12 cellular contexts compared by ENCODE assay signal in genomic region chr14:105465209-105466031, GRCh38. TPM values are rescaled to one million over a fixed set of nuclear protein-coding genes. Genes with fewer than 3 reads are reported as not detected.
A peak's percentile ranks its signal among the peaks of the same experiment; 100 is the strongest.
DNase-seq lines count a peak whose midpoint lies in the region; ATAC-seq and TF ChIP-seq lines count a peak whose summit lies in the region.
"Had no signal": no experiment of that assay in that cellular context is flagged by ENCODE, and none has a peak within 500 bp of the region (broad histone marks: within the 10 kb centered on the region; RNA-seq: fewer than 3 reads in every experiment).

No MANE protein-coding gene starts in this region.

- no peak overlapping the region for H3K4me3 ChIP-seq in HEK293 (ENCODE audit: low read depth, low read length)
- H3K4me3 ChIP-seq in endodermal cell (ENCODE audit: low read length), result no peak overlapping the region
- H3K4me3 ChIP-seq in osteoblast (ENCODE audit: insufficient read depth, low read length), result no peak overlapping the region
- H3K4me3 ChIP-seq: thoracic aorta had no signal

- no peak overlapping the region for H3K27ac Mint-ChIP-seq in endodermal cell
- H3K27ac Mint-ChIP-seq: immature natural killer cell; naive B cell; T-helper 2 cell treated with Interferon-gamma antibody and Interleukin-4, amounts not matched to agents 5 μg/mL and 100 μg/mL, for 36 hours had no signal

- H3K27me3 Mint-ChIP-seq in endodermal cell (ENCODE audit: insufficient read depth), result no peaks in the 10 kb centered on the region
- H3K27me3 Mint-ChIP-seq: naive B cell had no signal

- CTCF ChIA-PET in HEK293 (lab: Yijun Ruan, JAX), result no interaction called here

- H3K4me2 ChIP-seq in osteoblast (ENCODE audit: insufficient read depth, low read length), result no peak overlapping the region

- H3K27me3 ChIP-seq in endodermal cell (ENCODE audit: control insufficient read depth, insufficient read depth, low read length, poor library complexity, severe bottlenecking) (no peaks in the 10 kb centered on the region), osteoblast (ENCODE audit: insufficient read depth, low read length) (no peaks in the 10 kb centered on the region)

- no peak overlapping the region for H2AFZ ChIP-seq in osteoblast (ENCODE audit: low read length)

- H3K27ac ChIP-seq in HEK293 (ENCODE audit: extremely low read depth, low read depth, low read length), result no peak overlapping the region
- H3K27ac ChIP-seq in endodermal cell (ENCODE audit: low read depth, low read length), result no peak overlapping the region
- H3K27ac ChIP-seq in osteoblast (ENCODE audit: low read depth, low read length), result no peak overlapping the region
- H3K27ac ChIP-seq: thoracic aorta had no signal

- POLR2A ChIA-PET in HEK293 (lab: Yijun Ruan, JAX), result no interaction called here

- ATAC-seq in omental fat pad (ENCODE audit: low FRiP score) (no peak), GM21723 (IDR thresholded peaks at IDR 0.05; ENCODE audit: unreplicated experiment) (no peak)

- H3K9ac ChIP-seq in endodermal cell (ENCODE audit: extremely low read depth, low read length, poor library complexity, severe bottlenecking), result no peak overlapping the region

- H3K9me3 ChIP-seq in HEK293 (ENCODE audit: control insufficient read depth, insufficient read depth, low read depth, low read length) (no peaks in the 10 kb centered on the region), endodermal cell (ENCODE audit: control insufficient read depth, low read length) (no peaks in the 10 kb centered on the region), osteoblast (ENCODE audit: low read depth, low read length) (no peaks in the 10 kb centered on the region)
- H3K9me3 ChIP-seq: thoracic aorta had no signal

- no peaks in the 10 kb centered on the region for H3K9me3 Mint-ChIP-seq in endodermal cell
- H3K9me3 Mint-ChIP-seq: immature natural killer cell; naive B cell; T-helper 2 cell treated with Interferon-gamma antibody and Interleukin-4, amounts not matched to agents 5 μg/mL and 100 μg/mL, for 36 hours had no signal

- WGBS in endodermal cell (ENCODE audit: insufficient coverage in 1 of 2, insufficient read length in 1 of 2), 2 experiments, result 84 to 90% methylated on average over 15 to 20 of the region's 20 CpGs

- TF ChIP-seq CTCF in HEK293 (tag by site-specific recombination; IDR thresholded peaks at IDR 0.05), result no peak
- TF ChIP-seq CTCF in endodermal cell (conservative IDR thresholded peaks at IDR 0.05), result no peak
- no peak for TF ChIP-seq CTCF in osteoblast (IDR thresholded peaks at IDR 0.05; ENCODE audit: extremely low read depth, low read depth, low read length)
- TF ChIP-seq CTCF in omental fat pad (IDR thresholded peaks at IDR 0.05), result no peak

- H4K20me1 ChIP-seq in osteoblast (ENCODE audit: insufficient read depth, low read length), result peaks cover 5% of the 10 kb centered on the region

- H3K36me3 Mint-ChIP-seq in endodermal cell (ENCODE audit: low read depth), result peaks cover 33% of the 10 kb centered on the region

- H3K4me1 Mint-ChIP-seq in endodermal cell, result no peaks in the 10 kb centered on the region
- H3K4me1 Mint-ChIP-seq: immature natural killer cell, naive B cell had no signal

- DNase-seq in NCI-H345 treated with DMSO at 0.1 percent for 48 hours (lab: John Stamatoyannopoulos, UW; ENCODE audit: unreplicated experiment) (peak; percentile 61), endodermal cell (peak; percentile 85), osteoblast (ENCODE audit: insufficient read length, low spot score, missing footprints) (peak; percentile 95), NCI-H510A (lab: John Stamatoyannopoulos, UW) (no peak), SHP77 treated with DMSO at 0.1 percent for 48 hours (lab: John Stamatoyannopoulos, UW) (no peak), omental fat pad (ENCODE audit: low spot score) (no peak)
- DNase-seq: immature natural killer cell, naive B cell had no signal

- no peaks in the 10 kb centered on the region for H3K4me1 ChIP-seq in HEK293 (ENCODE audit: control insufficient read depth, insufficient read depth, low read length)
- no peaks in the 10 kb centered on the region for H3K4me1 ChIP-seq in endodermal cell (ENCODE audit: control insufficient read depth, insufficient read depth, low read length)
- H3K4me1 ChIP-seq in osteoblast (ENCODE audit: insufficient read depth, low read length), result no peaks in the 10 kb centered on the region

- H3K36me3 ChIP-seq in HEK293 (ENCODE audit: control insufficient read depth in 2 of 2, insufficient read depth in 1 of 2, low read length in 2 of 2) (peaks cover 0 to 88% of the 10 kb centered on the region in 2 experiments; a peak in 2 of 3 replicates), endodermal cell (ENCODE audit: control insufficient read depth, insufficient read depth, low read length) (peaks cover 25% of the 10 kb centered on the region), osteoblast (ENCODE audit: insufficient read depth, low read length) (peaks cover 32% of the 10 kb centered on the region)

- no peak overlapping the region for H3K4me3 Mint-ChIP-seq in endodermal cell
- H3K4me3 Mint-ChIP-seq: immature natural killer cell; naive B cell; T-helper 2 cell treated with Interferon-gamma antibody and Interleukin-4, amounts not matched to agents 5 μg/mL and 100 μg/mL, for 36 hours had no signal

- H3K79me2 ChIP-seq in osteoblast (ENCODE audit: insufficient read depth, low read length), result no peaks in the 10 kb centered on the region

TF ChIP-seq in HEK293, 187 proteins besides CTCF, POLR2A, EP300 and RAD21 (continues in another document):
- TF ChIP-seq SETDB1 (IDR thresholded peaks at IDR 0.05; ENCODE audit: insufficient read length, low read length) (no peak), KLF1 (tag by site-specific recombination; IDR thresholded peaks at IDR 0.05) (peak; percentile 75), PATZ1 (tag by site-specific recombination; IDR thresholded peaks at IDR 0.05) (peak; percentile 75), GLIS1 (tag by site-specific recombination; IDR thresholded peaks at IDR 0.05) (peak; percentile 86), ZNF585B (tag by site-specific recombination; IDR thresholded peaks at IDR 0.05) (no peak), ZNF133 (tag by site-specific recombination; IDR thresholded peaks at IDR 0.05) (no peak), KLF10 (tag by site-specific recombination; IDR thresholded peaks at IDR 0.05) (peak; percentile 73), KLF17 (tag by site-specific recombination; IDR thresholded peaks at IDR 0.05) (0 out of 2 replicates have a peak, but pooled peaks have one; percentile 22), ZEB2 (tag by site-specific recombination; IDR thresholded peaks at IDR 0.05) (no peak), ZIC2 (tag by site-specific recombination; IDR thresholded peaks at IDR 0.05) (peak; percentile 99), PBX3 (CRISPR knock-in tag; IDR thresholded peaks at IDR 0.05) (no peak)

RNA-seq across cellular contexts. Expression of gene CRIP2, which starts 9.2 kb away (rescaled TPM):
- total RNA-seq in endodermal cell (1 to 10 TPM; 3.9 to 5.3 TPM), osteoblast (31.5 and 43.8 TPM in 2 replicates), omental fat pad (100 to 1,000 TPM in 2 of 4 donors, 10 to 100 TPM in 2; 63.4 to 177 (median 122) TPM)
- 96.3 TPM for polyA plus RNA-seq in endodermal cell (2013, experiment 1 of 2)
- polyA plus RNA-seq in endodermal cell (2013, experiment 2 of 2), result 93.1 TPM

RNA-seq across cellular contexts. Expression of gene CRIP1, which starts 21.3 kb away (rescaled TPM):
- 10 to 100 TPM in 1 of 2 donors, 1 to 10 TPM in 1; 7.0 to 47.1 TPM for total RNA-seq in endodermal cell
- 29.7 TPM for polyA plus RNA-seq in endodermal cell (2013, experiment 1 of 2)
- 32.3 TPM for polyA plus RNA-seq in endodermal cell (2013, experiment 2 of 2)
- total RNA-seq in osteoblast, result 5.0 and 8.7 TPM in 2 replicates
- 10 to 100 TPM; 18.5 to 88.6 (median 43.9) TPM for total RNA-seq in omental fat pad

RNA-seq across cellular contexts. Expression of gene TEDC1, which starts 25.6 kb away (rescaled TPM):
- 10 to 100 TPM in 1 of 2 donors, 1 to 10 TPM in 1; 9.1 to 23.8 TPM for total RNA-seq in endodermal cell
- polyA plus RNA-seq in endodermal cell (2013, experiment 1 of 2), result 21.3 TPM
- 19.0 TPM for polyA plus RNA-seq in endodermal cell (2013, experiment 2 of 2)
- 3.2 and 5.1 TPM in 2 replicates for total RNA-seq in osteoblast
- total RNA-seq in omental fat pad, result 10 to 100 TPM in 2 of 4 donors, 1 to 10 TPM in 2; 2.8 to 18.9 (median 7.4) TPM

RNA-seq across cellular contexts. Expression of gene MTA1, which starts 45.8 kb away (rescaled TPM):
- total RNA-seq in endodermal cell (100 to 1,000 TPM; 245 to 246 TPM), osteoblast (60.4 TPM in 2 replicates), omental fat pad (10 to 100 TPM; 35.4 to 72.5 (median 59.7) TPM)
- polyA plus RNA-seq in endodermal cell (2013, experiment 1 of 2), result 182 TPM
- 153 TPM for polyA plus RNA-seq in endodermal cell (2013, experiment 2 of 2)

Comparison
In these comparisons a context has a peak if more than half of its experiments do, and no peak if none do; other contexts are left out.
1. DNase-seq: peak in NCI-H345 treated with DMSO at 0.1 percent for 48 hours (single experiment), endodermal cell (single experiment) and osteoblast (single experiment); none in NCI-H510A (single experiment), SHP77 treated with DMSO at 0.1 percent for 48 hours (single experiment) and omental fat pad (single experiment).